Comparison of ENCODE assay signal across 18 cellular contexts in the genomic region with DNA sequence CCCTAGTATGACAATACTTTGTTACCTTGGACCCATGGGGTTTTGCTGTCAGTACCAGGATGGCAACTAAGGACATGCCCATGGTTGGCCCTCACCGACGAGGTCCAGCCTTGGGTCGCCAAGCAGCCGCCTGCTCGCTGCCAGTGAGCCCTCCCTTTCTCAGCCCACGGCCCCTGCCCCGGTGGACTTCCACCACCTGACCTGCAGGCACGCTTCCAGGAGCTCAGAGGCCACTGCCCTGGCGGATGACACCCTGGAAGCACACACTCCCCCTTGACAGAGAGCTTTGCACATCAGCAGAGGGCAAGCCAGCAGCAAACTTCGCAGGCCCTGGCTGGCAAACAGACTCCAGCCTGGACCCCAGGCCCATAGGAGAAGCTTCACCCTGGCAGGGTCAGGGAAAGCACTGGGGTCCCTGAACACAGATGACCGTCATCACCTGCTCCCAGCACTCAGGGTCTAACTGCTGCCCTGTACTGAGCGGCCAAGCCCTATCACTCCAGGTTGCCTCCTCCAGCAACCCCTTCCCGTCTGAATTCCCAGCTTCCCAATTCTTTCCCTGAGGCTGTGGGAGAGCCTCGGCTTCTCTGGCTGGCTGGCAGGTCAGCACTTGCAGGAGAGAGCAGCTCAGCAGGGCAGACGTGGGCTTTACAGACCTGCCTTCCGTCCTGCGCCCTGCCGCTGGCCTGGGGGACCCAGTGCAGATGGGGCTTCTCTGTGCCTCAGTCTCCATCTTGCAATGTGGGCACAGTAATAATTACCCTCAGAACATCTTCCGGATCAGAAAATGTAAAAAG. TPM values are rescaled to one million over a fixed set of nuclear protein-coding genes. Genes with fewer than 3 reads are reported as not detected.
A peak's percentile ranks its signal among the peaks of the same experiment; 100 is the strongest.
DNase-seq lines count a peak whose midpoint lies in the region; ATAC-seq and TF ChIP-seq lines count a peak whose summit lies in the region.
"Had no signal": no experiment of that assay in that cellular context is flagged by ENCODE, and none has a peak within 500 bp of the region (broad histone marks: within the 10 kb centered on the region; RNA-seq: fewer than 3 reads in every experiment).

No MANE protein-coding gene starts in this region.

- DNase-seq in NCI-H1105 treated with DMSO at 0.1 percent for 48 hours (lab: John Stamatoyannopoulos, UW) (peak; percentile 0), NCI-H1105 (lab: John Stamatoyannopoulos, UW) (no peak), heart right ventricle (peak; percentile 63 to 64), neural progenitor cell (ENCODE audit: low spot score) (no peak), upper lobe of right lung (peak; percentile 64), NCI-H526 treated with DMSO at 0.1 percent for 48 hours (lab: John Stamatoyannopoulos, UW) (no peak)
- DNase-seq: activated CD8-positive, alpha-beta memory T cell treated with anti-CD3 and anti-CD28 coated beads for 24 hours; DND-41; dorsolateral prefrontal cortex; NCI-H1092 treated with DMSO at 0.1 percent for 48 hours; NCI-H446 treated with DMSO at 0.1 percent for 48 hours; PC-9 had no signal

- peaks cover 52% of the 10 kb centered on the region for H3K27me3 Mint-ChIP-seq in neural progenitor cell (ENCODE audit: insufficient read depth, low read depth)
- H3K27me3 Mint-ChIP-seq: IgD-negative memory B cell had no signal

- peaks cover 24% of the 10 kb centered on the region for H3F3A ChIP-seq in neural progenitor cell (ENCODE audit: low read depth)

- H3K27me3 ChIP-seq in heart right ventricle, result peaks cover 0 to 13% (median 0%) of the 10 kb centered on the region in 7 donors
- peaks cover 67% of the 10 kb centered on the region for H3K27me3 ChIP-seq in neural progenitor cell
- no peaks in the 10 kb centered on the region for H3K27me3 ChIP-seq in upper lobe of right lung

- H3K4me1 Mint-ChIP-seq in neural progenitor cell, result peaks cover 9% of the 10 kb centered on the region

- no peaks in the 10 kb centered on the region for H3K9me3 ChIP-seq in heart right ventricle
- no peaks in the 10 kb centered on the region for H3K9me3 ChIP-seq in neural progenitor cell (ENCODE audit: low read depth)
- H3K9me3 ChIP-seq in upper lobe of right lung, result no peaks in the 10 kb centered on the region

- H3K79me2 ChIP-seq in neural progenitor cell (ENCODE audit: low read depth), result no peaks in the 10 kb centered on the region

- H3K36me3 ChIP-seq in heart right ventricle, result peaks cover 0 to 6% (median 0%) of the 10 kb centered on the region in 9 donors
- no peaks in the 10 kb centered on the region for H3K36me3 ChIP-seq in neural progenitor cell
- H3K36me3 ChIP-seq in upper lobe of right lung, result no peaks in the 10 kb centered on the region

- H3K27ac Mint-ChIP-seq in neural progenitor cell, result no peak overlapping the region
- H3K27ac Mint-ChIP-seq: stimulated activated naive CD8-positive, alpha-beta T cell treated with anti-CD3 and anti-CD28 coated beads, Interleukin-15, Interleukin-2, amounts not matched to agents 100 ng/mL and 50 ng/mL, for 24 hours had no signal

- H3K4me2 ChIP-seq in neural progenitor cell, result no peak overlapping the region

- no peak overlapping the region for H2AFZ ChIP-seq in neural progenitor cell (replicated peaks)
- H2AFZ ChIP-seq: PC-9 had no signal

- intact Hi-C loops in heart right ventricle (cut with DNase I) (loop anchor here in 4 of 10 donors (5.0 to 10.0 kb wide), 4 partner anchors 57 to 150 kb away; partner anchors contain the start of gene GTSE1 (in 1 of the 4)), upper lobe of right lung (cut with DNase I) (no loop called here)

- H3K4me3 Mint-ChIP-seq in neural progenitor cell, result peak overlapping the region; percentile 27
- H3K4me3 Mint-ChIP-seq: stimulated activated naive CD8-positive, alpha-beta T cell treated with anti-CD3 and anti-CD28 coated beads, Interleukin-15, Interleukin-2, amounts not matched to agents 100 ng/mL and 50 ng/mL, for 24 hours had no signal

- H3K4me1 ChIP-seq in heart right ventricle (peaks cover 16 to 46% (median 35%) of the 10 kb centered on the region in 9 donors), neural progenitor cell (peaks cover 9% of the 10 kb centered on the region), upper lobe of right lung (peaks cover 21% of the 10 kb centered on the region)

- H3K27ac ChIP-seq in heart right ventricle, result peak overlapping the region in 8 of 10 donors; percentile 24 to 98 (median 83)
- H3K27ac ChIP-seq in neural progenitor cell, result no peak overlapping the region
- no peak overlapping the region for H3K27ac ChIP-seq in upper lobe of right lung
- H3K27ac ChIP-seq: 22Rv1, PC-9, VCaP had no signal

- H4K20me1 ChIP-seq in neural progenitor cell (ENCODE audit: low read depth), result peaks cover 20% of the 10 kb centered on the region

- peak in 3 of 8 donors; percentile 7 to 32 (median 9) for ATAC-seq in heart right ventricle
- ATAC-seq in upper lobe of right lung, result no peak
- ATAC-seq in HG02870 (IDR thresholded peaks at IDR 0.05; ENCODE audit: unreplicated experiment), result no peak
- ATAC-seq in HG03159 (IDR thresholded peaks at IDR 0.05; ENCODE audit: unreplicated experiment), result no peak

- H3K9me3 Mint-ChIP-seq in neural progenitor cell, result no peaks in the 10 kb centered on the region
- H3K9me3 Mint-ChIP-seq: IgD-negative memory B cell; stimulated activated naive CD8-positive, alpha-beta T cell treated with anti-CD3 and anti-CD28 coated beads, Interleukin-15, Interleukin-2, amounts not matched to agents 100 ng/mL and 50 ng/mL, for 24 hours had no signal

- no peak overlapping the region for H3K4me3 ChIP-seq in heart right ventricle
- H3K4me3 ChIP-seq in neural progenitor cell, result no peak overlapping the region
- H3K4me3 ChIP-seq in upper lobe of right lung, result no peak overlapping the region
- H3K4me3 ChIP-seq: dorsolateral prefrontal cortex, PC-9 had no signal

- TF ChIP-seq CTCF in heart right ventricle (IDR thresholded peaks at IDR 0.05), result no peak
- no peak for TF ChIP-seq CTCF in neural progenitor cell (IDR thresholded peaks at IDR 0.05)
- TF ChIP-seq CTCF in upper lobe of right lung (IDR thresholded peaks at IDR 0.05), result no peak

- H3K36me3 Mint-ChIP-seq in neural progenitor cell, result peaks cover 2% of the 10 kb centered on the region

- WGBS in heart right ventricle, 2 donors, result 32 to 41% methylated on average over 19 of the region's 19 CpGs

- no peak overlapping the region for H3K9ac ChIP-seq in neural progenitor cell

RNA-seq across cellular contexts. Expression of gene PPARA, which starts 2.7 kb away (rescaled TPM):
- 10 to 100 TPM; 69.0 to 89.5 (median 81.1) TPM for total RNA-seq in heart right ventricle
- 10 to 100 TPM; 15.5 to 20.3 TPM for polyA plus RNA-seq in heart right ventricle
- total RNA-seq in neural progenitor cell (ENCODE audit: low replicate concordance), result 5.2 and 5.4 TPM in 2 replicates
- total RNA-seq in upper lobe of right lung, result 18.4 TPM

Comparison
In these comparisons a context has a peak if more than half of its experiments do, and no peak if none do; other contexts are left out.
1. DNase-seq: peak in NCI-H1105 treated with DMSO at 0.1 percent for 48 hours (single experiment), heart right ventricle (2 of 2) and upper lobe of right lung (single experiment); none in NCI-H1105 (single experiment), neural progenitor cell (single experiment) and NCI-H526 treated with DMSO at 0.1 percent for 48 hours (single experiment).
2. H3K27ac ChIP-seq: peak in heart right ventricle (8 of 10); none in neural progenitor cell (single experiment) and upper lobe of right lung (single experiment).